Comparison of ENCODE assay signal across 13 cellular contexts in the genomic region with DNA sequence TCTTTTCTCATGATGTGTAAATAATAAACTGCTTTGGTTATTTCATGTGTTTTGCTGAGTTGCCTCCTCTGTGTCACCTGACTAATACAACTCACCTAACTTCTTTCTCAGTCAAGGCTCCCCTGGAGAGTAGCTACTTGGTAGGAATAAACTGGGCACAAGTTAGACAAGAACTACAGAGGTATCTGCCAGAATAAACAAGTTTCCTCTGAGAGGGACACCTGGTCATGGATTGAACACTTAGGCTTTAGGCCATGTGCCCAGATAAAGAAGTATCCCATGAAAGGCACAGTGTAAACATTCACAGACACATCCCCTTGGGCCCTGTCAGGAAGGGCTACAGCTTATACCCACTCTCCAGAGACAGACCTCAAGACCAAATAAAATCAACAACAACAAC.
"Had no signal": no experiment of that assay in that cellular context is flagged by ENCODE, and none has a peak within 500 bp of the region (broad histone marks: within the 10 kb centered on the region; RNA-seq: fewer than 3 reads in every experiment).

No MANE protein-coding gene starts in this region.

- H3K36me3 ChIP-seq: sigmoid colon, suprapubic skin, upper lobe of left lung had no signal

- H3K9me3 ChIP-seq: sigmoid colon had no signal

- H3K4me3 ChIP-seq: sigmoid colon, suprapubic skin, upper lobe of left lung had no signal

- H3K4me3 Mint-ChIP-seq: effector memory CD8-positive, alpha-beta T cell had no signal

- DNase-seq: activated CD4-positive, alpha-beta T cell treated with anti-CD3 and anti-CD28 coated beads, Interleukin-2, amount 50 U/mL, for 4 hours; activated CD4-positive, CD25-positive, alpha-beta regulatory T cell treated with anti-CD3 and anti-CD28 coated beads, Interleukin-2, amount 50 U/mL, for 72 hours; activated naive CD4-positive, alpha-beta T cell treated with anti-CD3 and anti-CD28 coated beads, Interleukin-2, amount 50 U/mL, for 16 hours; activated T-cell treated with anti-CD3 and anti-CD28 coated beads, Interleukin-2, amount 50 U/mL, for 1 hour; central memory CD4-positive, alpha-beta T cell; cortex of kidney; effector memory CD8-positive, alpha-beta T cell; hippocampal formation; sigmoid colon; stimulated activated CD4-positive, alpha-beta T cell treated with anti-CD3 and anti-CD28 coated beads, Interleukin-2, amount 100 ng/mL, for 24 hours; stimulated activated naive CD4-positive, alpha-beta T cell treated with Interleukin-2 at 50 U/mL for 16 hours; upper lobe of left lung had no signal

- H3K27ac ChIP-seq: sigmoid colon, suprapubic skin, upper lobe of left lung had no signal

- ATAC-seq: effector memory CD8-positive, alpha-beta T cell had no signal

- H3K4me1 ChIP-seq: sigmoid colon, suprapubic skin, upper lobe of left lung had no signal

- H3K9me3 Mint-ChIP-seq: effector memory CD8-positive, alpha-beta T cell had no signal

- H3K27ac Mint-ChIP-seq: effector memory CD8-positive, alpha-beta T cell had no signal

- H3K27me3 ChIP-seq: sigmoid colon, suprapubic skin, upper lobe of left lung had no signal
